Comparison of ENCODE assay signal across 1 cellular context in the genomic region with DNA sequence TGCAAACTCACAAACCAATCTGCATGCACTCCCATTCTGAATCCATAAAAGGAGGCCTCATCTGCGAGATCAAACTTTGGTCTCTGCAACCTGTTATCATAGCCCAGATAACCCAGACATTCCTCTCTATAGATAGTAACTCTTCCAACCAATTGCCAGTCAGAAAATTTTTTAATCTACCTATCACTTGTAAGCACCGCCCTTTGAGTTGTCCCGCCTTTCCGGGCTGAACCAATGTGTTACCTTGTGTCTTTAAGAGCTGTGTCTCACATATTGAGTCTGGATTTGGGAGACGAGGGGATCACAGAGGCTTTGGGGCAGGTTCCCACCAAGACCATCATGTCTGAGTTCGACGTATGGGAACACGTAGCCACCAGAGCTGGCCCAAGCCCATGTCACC.
TF ChIP-seq lines count a peak whose summit lies in the region.

No MANE protein-coding gene starts in this region.

TF ChIP-seq in HCT116, 20 proteins besides CTCF, POLR2A, EP300 and RAD21 (continued from another document):
- TF ChIP-seq, protein P1, sequence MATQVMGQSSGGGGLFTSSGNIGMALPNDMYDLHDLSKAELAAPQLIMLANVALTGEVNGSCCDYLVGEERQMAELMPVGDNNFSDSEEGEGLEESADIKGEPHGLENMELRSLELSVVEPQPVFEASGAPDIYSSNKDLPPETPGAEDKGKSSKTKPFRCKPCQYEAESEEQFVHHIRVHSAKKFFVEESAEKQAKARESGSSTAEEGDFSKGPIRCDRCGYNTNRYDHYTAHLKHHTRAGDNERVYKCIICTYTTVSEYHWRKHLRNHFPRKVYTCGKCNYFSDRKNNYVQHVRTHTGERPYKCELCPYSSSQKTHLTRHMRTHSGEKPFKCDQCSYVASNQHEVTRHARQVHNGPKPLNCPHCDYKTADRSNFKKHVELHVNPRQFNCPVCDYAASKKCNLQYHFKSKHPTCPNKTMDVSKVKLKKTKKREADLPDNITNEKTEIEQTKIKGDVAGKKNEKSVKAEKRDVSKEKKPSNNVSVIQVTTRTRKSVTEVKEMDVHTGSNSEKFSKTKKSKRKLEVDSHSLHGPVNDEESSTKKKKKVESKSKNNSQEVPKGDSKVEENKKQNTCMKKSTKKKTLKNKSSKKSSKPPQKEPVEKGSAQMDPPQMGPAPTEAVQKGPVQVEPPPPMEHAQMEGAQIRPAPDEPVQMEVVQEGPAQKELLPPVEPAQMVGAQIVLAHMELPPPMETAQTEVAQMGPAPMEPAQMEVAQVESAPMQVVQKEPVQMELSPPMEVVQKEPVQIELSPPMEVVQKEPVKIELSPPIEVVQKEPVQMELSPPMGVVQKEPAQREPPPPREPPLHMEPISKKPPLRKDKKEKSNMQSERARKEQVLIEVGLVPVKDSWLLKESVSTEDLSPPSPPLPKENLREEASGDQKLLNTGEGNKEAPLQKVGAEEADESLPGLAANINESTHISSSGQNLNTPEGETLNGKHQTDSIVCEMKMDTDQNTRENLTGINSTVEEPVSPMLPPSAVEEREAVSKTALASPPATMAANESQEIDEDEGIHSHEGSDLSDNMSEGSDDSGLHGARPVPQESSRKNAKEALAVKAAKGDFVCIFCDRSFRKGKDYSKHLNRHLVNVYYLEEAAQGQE (IDR thresholded peaks at IDR 0.05; ENCODE audit: low read depth), result no peak
- TF ChIP-seq, protein P2, sequence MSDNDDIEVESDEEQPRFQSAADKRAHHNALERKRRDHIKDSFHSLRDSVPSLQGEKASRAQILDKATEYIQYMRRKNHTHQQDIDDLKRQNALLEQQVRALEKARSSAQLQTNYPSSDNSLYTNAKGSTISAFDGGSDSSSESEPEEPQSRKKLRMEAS (IDR thresholded peaks at IDR 0.05), result no peak
- TF ChIP-seq POLR2AphosphoS5 (IDR thresholded peaks at IDR 0.05; ENCODE audit: low read depth, low read length) (no peak), ZNF274 (IDR thresholded peaks at IDR 0.05; ENCODE audit: low read depth, low read length) (no peak), EGR1 (IDR thresholded peaks at IDR 0.05; ENCODE audit: low read depth) (no peak), JUND (IDR thresholded peaks at IDR 0.05) (no peak), ZFX (IDR thresholded peaks at IDR 0.05) (no peak), YY1 (IDR thresholded peaks at IDR 0.05; ENCODE audit: extremely low read depth, insufficient replicate concordance, low read depth, low read length) (no peak), FOSL1 (IDR thresholded peaks at IDR 0.05; ENCODE audit: low read depth) (no peak), CEBPB (IDR thresholded peaks at IDR 0.05; ENCODE audit: low read depth) (no peak)
- TF ChIP-seq, protein P3, sequence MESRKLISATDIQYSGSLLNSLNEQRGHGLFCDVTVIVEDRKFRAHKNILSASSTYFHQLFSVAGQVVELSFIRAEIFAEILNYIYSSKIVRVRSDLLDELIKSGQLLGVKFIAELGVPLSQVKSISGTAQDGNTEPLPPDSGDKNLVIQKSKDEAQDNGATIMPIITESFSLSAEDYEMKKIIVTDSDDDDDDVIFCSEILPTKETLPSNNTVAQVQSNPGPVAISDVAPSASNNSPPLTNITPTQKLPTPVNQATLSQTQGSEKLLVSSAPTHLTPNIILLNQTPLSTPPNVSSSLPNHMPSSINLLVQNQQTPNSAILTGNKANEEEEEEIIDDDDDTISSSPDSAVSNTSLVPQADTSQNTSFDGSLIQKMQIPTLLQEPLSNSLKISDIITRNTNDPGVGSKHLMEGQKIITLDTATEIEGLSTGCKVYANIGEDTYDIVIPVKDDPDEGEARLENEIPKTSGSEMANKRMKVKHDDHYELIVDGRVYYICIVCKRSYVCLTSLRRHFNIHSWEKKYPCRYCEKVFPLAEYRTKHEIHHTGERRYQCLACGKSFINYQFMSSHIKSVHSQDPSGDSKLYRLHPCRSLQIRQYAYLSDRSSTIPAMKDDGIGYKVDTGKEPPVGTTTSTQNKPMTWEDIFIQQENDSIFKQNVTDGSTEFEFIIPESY (IDR thresholded peaks at IDR 0.05; ENCODE audit: extremely low read depth, insufficient replicate concordance, low read length), result no peak
TF ChIP-seq in HCT116: peak in this region for 0.
